Comparison of ENCODE assay signal across 8 cellular contexts in the genomic region with DNA sequence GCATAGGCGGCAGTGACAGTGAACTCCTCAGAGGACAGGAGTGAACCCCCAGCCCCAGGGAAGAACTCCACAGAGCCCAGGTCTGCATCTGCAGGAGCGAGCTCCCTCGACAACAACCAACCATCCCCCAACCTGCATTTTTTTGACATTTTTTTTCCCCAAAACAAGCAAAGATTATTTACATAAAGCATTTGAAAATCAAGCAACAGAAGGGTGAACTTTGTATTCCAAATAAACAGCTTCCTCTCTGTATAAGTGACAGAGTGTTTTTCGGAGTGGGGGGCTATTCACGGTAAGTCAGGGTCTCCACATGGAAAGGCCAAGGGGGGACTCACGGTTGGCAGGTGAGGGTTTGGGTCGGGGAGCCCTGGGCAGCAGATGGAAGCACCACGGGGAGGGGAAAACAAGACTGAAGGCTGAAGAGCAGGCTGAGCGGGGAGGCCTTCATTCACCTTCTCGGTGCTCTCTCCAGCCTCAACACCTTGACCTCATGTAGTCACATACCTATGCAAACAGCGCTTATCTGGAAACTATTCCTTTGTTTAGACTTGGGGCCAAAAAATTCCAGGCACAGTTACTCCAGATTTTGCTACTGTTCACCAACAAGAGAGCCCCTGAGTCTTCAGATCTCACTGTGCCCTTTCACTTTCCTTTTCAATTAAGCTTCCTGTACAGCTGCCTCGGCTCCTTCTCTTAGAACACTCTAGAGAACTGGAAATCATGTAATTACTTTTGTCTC. TPM values are rescaled to one million over a fixed set of nuclear protein-coding genes. Genes with fewer than 3 reads are reported as not detected.
DNase-seq lines count a peak whose midpoint lies in the region; ATAC-seq, FAIRE-seq and TF ChIP-seq lines count a peak whose summit lies in the region.

No MANE protein-coding gene starts in this region.

- no peak overlapping the region for H4K5ac ChIP-seq in mesendoderm (ENCODE audit: low read length)

- H3K56ac ChIP-seq in mesendoderm (ENCODE audit: low read length): peak overlapping the region; percentile 65

- ATAC-seq in GM18861 (IDR thresholded peaks at IDR 0.05; ENCODE audit: unreplicated experiment) (peak; percentile 43), HG03565 (IDR thresholded peaks at IDR 0.05; ENCODE audit: unreplicated experiment) (peak; percentile 40)

- H2AK5ac ChIP-seq in mesendoderm (ENCODE audit: low read length): no peak overlapping the region

- H2BK15ac ChIP-seq in mesendoderm (replicated peaks; ENCODE audit: low read depth): no peak overlapping the region

- H3K4me2 ChIP-seq in mesendoderm (ENCODE audit: low read length): no peak overlapping the region

- H3K4me3 ChIP-seq in WERI-Rb-1 (ENCODE audit: low read depth, low read length) (no peak overlapping the region), mesendoderm (ENCODE audit: low read length) (no peak overlapping the region), thyroid gland (replicated peaks in 1 of 3) (peak overlapping the region in 2 of 3 donors; percentile 19 to 21)

- DNase-seq in WERI-Rb-1 (no peak), dermis microvascular lymphatic vessel endothelial cell (ENCODE audit: low read depth in 2 of 2) (peak; percentile 12 to 60), mesendoderm (peak; percentile 86), thyroid gland (peak in 1 of 2 donors; percentile 13), NCI-H510A (lab: John Stamatoyannopoulos, UW) (no peak)

- H3K79me1 ChIP-seq in mesendoderm (ENCODE audit: low read length): no peaks in the 10 kb centered on the region

- peak; percentile 53 for FAIRE-seq in A204.1 (lab: Jason Lieb, UNC)

- TF ChIP-seq CTCF in WERI-Rb-1 (IDR thresholded peaks at IDR 0.05; ENCODE audit: low read depth, low read length) (no peak), thyroid gland (IDR thresholded peaks at IDR 0.05) (no peak)

- no peak overlapping the region for H2BK120ac ChIP-seq in mesendoderm (ENCODE audit: low read depth, low read length)

- peak overlapping the region; percentile 39 for H3K9ac ChIP-seq in mesendoderm (ENCODE audit: low read length)

- H2BK5ac ChIP-seq in mesendoderm (ENCODE audit: low read length): no peak overlapping the region

- H3K4ac ChIP-seq in mesendoderm (ENCODE audit: low read depth, low read length): no peak overlapping the region

- WGBS in mesendoderm (ENCODE audit: extremely low coverage, insufficient coverage, low lambda C conversion rate): no CpG with 5 or more reads among the region's 12 CpGs
- 26 to 35% methylated on average over 12 of the region's 12 CpGs for WGBS in thyroid gland, 2 donors

- peak overlapping the region; percentile 74 for H3K23ac ChIP-seq in mesendoderm (ENCODE audit: low read length)

- H3K9me3 ChIP-seq in WERI-Rb-1 (ENCODE audit: severe bottlenecking) (no peaks in the 10 kb centered on the region), thyroid gland (no peaks in the 10 kb centered on the region)

- H3K27me3 ChIP-seq in WERI-Rb-1 (ENCODE audit: insufficient read depth, low read depth, severe bottlenecking): no peaks in the 10 kb centered on the region
- no peaks in the 10 kb centered on the region for H3K27me3 ChIP-seq in mesendoderm (ENCODE audit: insufficient read depth, low read length, poor library complexity)
- no peaks in the 10 kb centered on the region for H3K27me3 ChIP-seq in thyroid gland

- H4K8ac ChIP-seq in mesendoderm (ENCODE audit: low read depth, low read length): no peak overlapping the region

- H3K18ac ChIP-seq in mesendoderm (ENCODE audit: low read length): no peak overlapping the region

- peaks cover 8% of the 10 kb centered on the region for H3K4me1 ChIP-seq in mesendoderm (ENCODE audit: control insufficient read depth, low read depth, low read length)
- peaks cover 27 to 39% of the 10 kb centered on the region in 2 donors for H3K4me1 ChIP-seq in thyroid gland

- intact Hi-C loops in thyroid gland (cut with DNase I): no loop called here

- no peaks in the 10 kb centered on the region for H3K79me2 ChIP-seq in mesendoderm (ENCODE audit: control insufficient read depth, insufficient read depth, low read length)

- peak in 1 of 2 donors; percentile 26 for TF ChIP-seq POLR2A in thyroid gland (IDR thresholded peaks at IDR 0.05)

- H3K36me3 ChIP-seq in WERI-Rb-1 (peaks cover 11% of the 10 kb centered on the region), mesendoderm (ENCODE audit: control insufficient read depth, insufficient read depth, low read length) (no peaks in the 10 kb centered on the region), thyroid gland (no peaks in the 10 kb centered on the region)

- H3K27ac ChIP-seq in WERI-Rb-1: peak overlapping the region; percentile 4
- no peak overlapping the region for H3K27ac ChIP-seq in mesendoderm (ENCODE audit: low read depth, low read length)
- H3K27ac ChIP-seq in thyroid gland: peak overlapping the region; percentile 79 to 91 (median 80)

RNA-seq across cellular contexts. Expression of a gene that starts 27.6 kb away (rescaled TPM):
- 25.5 and 33.9 TPM in 2 replicates for total RNA-seq in dermis microvascular lymphatic vessel endothelial cell
- polyA plus RNA-seq in mesendoderm (2013, experiment 1 of 2): 3.0 TPM
- polyA plus RNA-seq in mesendoderm (2013, experiment 2 of 2): 3.0 TPM
- 10 to 100 TPM; 12.7 to 22.7 (median 20.0) TPM for total RNA-seq in thyroid gland

RNA-seq across cellular contexts. Expression of a gene that starts 47.1 kb away (rescaled TPM):
- total RNA-seq in dermis microvascular lymphatic vessel endothelial cell (2.8 and 4.4 TPM in 2 replicates), thyroid gland (10 to 100 TPM in 1 of 4 donors, 1 to 10 TPM in 3; 4.7 to 12.3 (median 7.3) TPM)
- 3.9 TPM for polyA plus RNA-seq in mesendoderm (2013, experiment 1 of 2)
- polyA plus RNA-seq in mesendoderm (2013, experiment 2 of 2): 3.8 TPM

Comparison
In these comparisons a context has a peak if more than half of its experiments do, and no peak if none do; other contexts are left out.
1. DNase-seq: peak in dermis microvascular lymphatic vessel endothelial cell (2 of 2) and mesendoderm (single experiment); none in WERI-Rb-1 (single experiment) and NCI-H510A (single experiment).
2. H3K4me3 ChIP-seq: peak in thyroid gland (2 of 3); none in WERI-Rb-1 (single experiment) and mesendoderm (single experiment).